In genomic region chr12:122204829-122205589, GRCh38 we compare ENCODE assay signal across 1 cellular context.
TF ChIP-seq lines count a peak whose summit lies in the region.

No MANE protein-coding gene starts in this region.

TF ChIP-seq in A549, 52 proteins besides CTCF, POLR2A, EP300 and RAD21 (continued from another document):
- TF ChIP-seq HES2 (IDR thresholded peaks at IDR 0.05), result no peak
- TF ChIP-seq PBX3 (IDR thresholded peaks at IDR 0.05), result 0 out of 2 replicates have a peak, but pooled peaks have one; percentile 15
